1 cellular context compared by ENCODE assay signal in the genomic region with DNA sequence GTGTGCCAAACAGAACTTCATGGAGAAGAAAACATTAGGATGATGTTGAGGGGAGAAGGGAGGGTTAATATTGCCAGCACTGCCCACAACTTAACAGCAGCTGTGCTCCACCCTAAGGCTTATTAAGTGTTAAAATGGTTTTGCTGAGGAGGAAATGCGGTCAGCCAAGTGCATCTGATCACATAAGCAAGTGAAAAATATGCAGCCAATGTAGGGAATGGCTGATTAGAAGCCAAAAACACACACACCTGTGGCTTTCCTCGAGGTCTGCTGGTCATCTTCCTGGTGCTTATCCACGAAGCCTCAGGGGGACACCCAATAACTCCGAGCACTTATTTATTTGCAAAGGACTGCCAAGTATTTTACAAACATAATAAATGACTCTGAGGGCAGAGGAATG.
TF ChIP-seq lines count a peak whose summit lies in the region.

No MANE protein-coding gene starts in this region.

TF ChIP-seq in GM23338, 12 proteins besides CTCF, POLR2A, EP300 and RAD21:
- TF ChIP-seq, protein P1, sequence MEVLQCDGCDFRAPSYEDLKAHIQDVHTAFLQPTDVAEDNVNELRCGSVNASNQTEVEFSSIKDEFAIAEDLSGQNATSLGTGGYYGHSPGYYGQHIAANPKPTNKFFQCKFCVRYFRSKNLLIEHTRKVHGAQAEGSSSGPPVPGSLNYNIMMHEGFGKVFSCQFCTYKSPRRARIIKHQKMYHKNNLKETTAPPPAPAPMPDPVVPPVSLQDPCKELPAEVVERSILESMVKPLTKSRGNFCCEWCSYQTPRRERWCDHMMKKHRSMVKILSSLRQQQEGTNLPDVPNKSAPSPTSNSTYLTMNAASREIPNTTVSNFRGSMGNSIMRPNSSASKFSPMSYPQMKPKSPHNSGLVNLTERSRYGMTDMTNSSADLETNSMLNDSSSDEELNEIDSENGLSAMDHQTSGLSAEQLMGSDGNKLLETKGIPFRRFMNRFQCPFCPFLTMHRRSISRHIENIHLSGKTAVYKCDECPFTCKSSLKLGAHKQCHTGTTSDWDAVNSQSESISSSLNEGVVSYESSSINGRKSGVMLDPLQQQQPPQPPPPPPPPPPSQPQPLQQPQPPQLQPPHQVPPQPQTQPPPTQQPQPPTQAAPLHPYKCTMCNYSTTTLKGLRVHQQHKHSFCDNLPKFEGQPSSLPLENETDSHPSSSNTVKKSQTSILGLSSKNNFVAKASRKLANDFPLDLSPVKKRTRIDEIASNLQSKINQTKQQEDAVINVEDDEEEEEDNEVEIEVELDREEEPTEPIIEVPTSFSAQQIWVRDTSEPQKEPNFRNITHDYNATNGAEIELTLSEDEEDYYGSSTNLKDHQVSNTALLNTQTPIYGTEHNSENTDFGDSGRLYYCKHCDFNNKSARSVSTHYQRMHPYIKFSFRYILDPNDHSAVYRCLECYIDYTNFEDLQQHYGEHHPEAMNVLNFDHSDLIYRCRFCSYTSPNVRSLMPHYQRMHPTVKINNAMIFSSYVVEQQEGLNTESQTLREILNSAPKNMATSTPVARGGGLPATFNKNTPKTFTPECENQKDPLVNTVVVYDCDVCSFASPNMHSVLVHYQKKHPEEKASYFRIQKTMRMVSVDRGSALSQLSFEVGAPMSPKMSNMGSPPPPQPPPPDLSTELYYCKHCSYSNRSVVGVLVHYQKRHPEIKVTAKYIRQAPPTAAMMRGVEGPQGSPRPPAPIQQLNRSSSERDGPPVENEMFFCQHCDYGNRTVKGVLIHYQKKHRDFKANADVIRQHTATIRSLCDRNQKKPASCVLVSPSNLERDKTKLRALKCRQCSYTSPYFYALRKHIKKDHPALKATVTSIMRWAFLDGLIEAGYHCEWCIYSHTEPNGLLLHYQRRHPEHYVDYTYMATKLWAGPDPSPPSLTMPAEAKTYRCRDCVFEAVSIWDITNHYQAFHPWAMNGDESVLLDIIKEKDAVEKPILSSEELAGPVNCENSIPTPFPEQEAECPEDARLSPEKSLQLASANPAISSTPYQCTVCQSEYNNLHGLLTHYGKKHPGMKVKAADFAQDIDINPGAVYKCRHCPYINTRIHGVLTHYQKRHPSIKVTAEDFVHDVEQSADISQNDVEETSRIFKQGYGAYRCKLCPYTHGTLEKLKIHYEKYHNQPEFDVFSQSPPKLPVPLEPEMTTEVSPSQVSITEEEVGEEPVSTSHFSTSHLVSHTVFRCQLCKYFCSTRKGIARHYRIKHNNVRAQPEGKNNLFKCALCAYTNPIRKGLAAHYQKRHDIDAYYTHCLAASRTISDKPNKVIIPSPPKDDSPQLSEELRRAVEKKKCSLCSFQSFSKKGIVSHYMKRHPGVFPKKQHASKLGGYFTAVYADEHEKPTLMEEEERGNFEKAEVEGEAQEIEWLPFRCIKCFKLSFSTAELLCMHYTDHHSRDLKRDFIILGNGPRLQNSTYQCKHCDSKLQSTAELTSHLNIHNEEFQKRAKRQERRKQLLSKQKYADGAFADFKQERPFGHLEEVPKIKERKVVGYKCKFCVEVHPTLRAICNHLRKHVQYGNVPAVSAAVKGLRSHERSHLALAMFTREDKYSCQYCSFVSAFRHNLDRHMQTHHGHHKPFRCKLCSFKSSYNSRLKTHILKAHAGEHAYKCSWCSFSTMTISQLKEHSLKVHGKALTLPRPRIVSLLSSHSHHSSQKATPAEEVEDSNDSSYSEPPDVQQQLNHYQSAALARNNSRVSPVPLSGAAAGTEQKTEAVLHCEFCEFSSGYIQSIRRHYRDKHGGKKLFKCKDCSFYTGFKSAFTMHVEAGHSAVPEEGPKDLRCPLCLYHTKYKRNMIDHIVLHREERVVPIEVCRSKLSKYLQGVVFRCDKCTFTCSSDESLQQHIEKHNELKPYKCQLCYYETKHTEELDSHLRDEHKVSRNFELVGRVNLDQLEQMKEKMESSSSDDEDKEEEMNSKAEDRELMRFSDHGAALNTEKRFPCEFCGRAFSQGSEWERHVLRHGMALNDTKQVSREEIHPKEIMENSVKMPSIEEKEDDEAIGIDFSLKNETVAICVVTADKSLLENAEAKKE (CRISPR knock-in tag; IDR thresholded peaks at IDR 0.05), result no peak
- TF ChIP-seq ZNF114 (CRISPR knock-in tag; IDR thresholded peaks at IDR 0.05) (no peak), CREB1 (CRISPR knock-in tag; IDR thresholded peaks at IDR 0.05; ENCODE audit: low read depth) (no peak), NANOG (IDR thresholded peaks at IDR 0.05; ENCODE audit: borderline replicate concordance) (no peak), STAT1 (IDR thresholded peaks at IDR 0.05; ENCODE audit: unreplicated experiment) (no peak), JUNB (IDR thresholded peaks at IDR 0.05; ENCODE audit: unreplicated experiment) (no peak), EZH2 (IDR thresholded peaks at IDR 0.05; ENCODE audit: low read depth, unreplicated experiment) (no peak)
